ENCODE assay signal across 1 cellular context in genomic region chr2:104939570-104940235, GRCh38.
TF ChIP-seq lines count a peak whose summit lies in the region.

No MANE protein-coding gene starts in this region.

TF ChIP-seq in SK-N-SH treated with all-trans-retinoic acid at 6 μM for 48 hours, 23 proteins besides CTCF, POLR2A, EP300 and RAD21 (continued from another document):
- TF ChIP-seq TSHZ2 (CRISPR knock-in tag; IDR thresholded peaks at IDR 0.05), result no peak
